In the genomic region with DNA sequence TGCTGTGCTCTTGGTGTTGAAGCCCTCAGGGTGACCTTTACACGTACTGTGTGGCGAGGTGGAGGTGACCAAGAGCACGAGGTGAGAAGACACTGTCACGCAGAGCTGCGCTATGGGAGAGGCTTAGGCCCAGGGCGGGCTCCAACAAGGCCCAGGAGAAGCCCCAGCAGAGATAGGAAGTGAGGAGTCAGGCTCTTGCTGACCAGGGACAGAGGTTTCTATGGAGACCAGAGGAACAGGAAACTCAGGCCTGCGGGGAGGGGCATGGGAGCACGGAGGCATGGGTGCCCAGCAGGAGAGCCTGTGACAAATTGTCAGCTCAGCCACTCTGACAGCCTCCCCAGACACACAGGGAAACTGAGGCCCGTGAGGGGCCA, we compare ENCODE assay signal across 8 cellular contexts. TPM values are rescaled to one million over a fixed set of nuclear protein-coding genes. Genes with fewer than 3 reads are reported as not detected.
DNase-seq lines count a peak whose midpoint lies in the region; ATAC-seq and TF ChIP-seq lines count a peak whose summit lies in the region.

No MANE protein-coding gene starts in this region.

- intact Hi-C loops in activated CD4-positive, alpha-beta T cell treated with anti-CD3 and anti-CD28 coated beads for 36 hours (cut with DNase I, micrococcal nuclease): loop anchor here in 1 of 2 experiments (10.0 kb wide), 1 partner anchor 58 kb away; no protein-coding TSS in a partner anchor
- intact Hi-C loops in posterior cingulate gyrus (cut with DNase I): no loop called here

- no peak for DNase-seq in activated CD4-positive, alpha-beta T cell treated with anti-CD3 and anti-CD28 coated beads for 36 hours
- DNase-seq in activated CD4-positive, alpha-beta T cell treated with anti-CD3 and anti-CD28 coated beads for 48 hours: no peak
- DNase-seq in WERI-Rb-1: peak; percentile 43
- peak; percentile 76 for DNase-seq in globus pallidus (ENCODE audit: low spot score)
- peak in 7 of 10 donors; percentile 50 to 93 (median 61) for DNase-seq in posterior cingulate gyrus
- no peak for DNase-seq in NCI-H2029 (lab: John Stamatoyannopoulos, UW)
- no peak for DNase-seq in activated CD4-positive, CD25-positive, alpha-beta regulatory T cell treated with anti-CD3 and anti-CD28 coated beads, Interleukin-2, amount 50 U/mL, for 72 hours
- no peak for DNase-seq in NCI-H524 (lab: John Stamatoyannopoulos, UW)

- H3K27me3 ChIP-seq in WERI-Rb-1 (ENCODE audit: insufficient read depth, low read depth, severe bottlenecking): no peaks in the 10 kb centered on the region

- H3K9me3 Mint-ChIP-seq in activated CD4-positive, alpha-beta T cell treated with anti-CD3 and anti-CD28 coated beads for 36 hours (ENCODE audit: low read depth): no peaks in the 10 kb centered on the region

- no peaks in the 10 kb centered on the region for H3K27me3 Mint-ChIP-seq in activated CD4-positive, alpha-beta T cell treated with anti-CD3 and anti-CD28 coated beads for 36 hours

- H3K27ac ChIP-seq in WERI-Rb-1: peak overlapping the region; percentile 86

- H3K9me3 ChIP-seq in WERI-Rb-1 (ENCODE audit: severe bottlenecking): no peaks in the 10 kb centered on the region

- H3K4me3 Mint-ChIP-seq in activated CD4-positive, alpha-beta T cell treated with anti-CD3 and anti-CD28 coated beads for 36 hours: no peak overlapping the region

- peak overlapping the region; percentile 11; the same call in 1 of the 2 replicates for H3K4me3 ChIP-seq in WERI-Rb-1 (ENCODE audit: low read depth, low read length)

- TF ChIP-seq CTCF in WERI-Rb-1 (IDR thresholded peaks at IDR 0.05; ENCODE audit: low read depth, low read length): no peak

- H3K36me3 Mint-ChIP-seq in activated CD4-positive, alpha-beta T cell treated with anti-CD3 and anti-CD28 coated beads for 36 hours (ENCODE audit: low read depth): peaks cover 2% of the 10 kb centered on the region

- peak overlapping the region; percentile 70 for H3K27ac Mint-ChIP-seq in activated CD4-positive, alpha-beta T cell treated with anti-CD3 and anti-CD28 coated beads for 36 hours

- CTCF ChIA-PET in activated CD4-positive, alpha-beta T cell treated with anti-CD3 and anti-CD28 coated beads for 36 hours (lab: Charles Lee): interaction anchor here (0.6 to 7.3 kb wide), 4 partner anchors 11 to 1787 kb away, joined by 3 to 141 read pairs (median 4); a partner anchor contains a TSS

- POLR2A ChIA-PET in activated CD4-positive, alpha-beta T cell treated with anti-CD3 and anti-CD28 coated beads for 36 hours (lab: Charles Lee): no interaction called here

- peaks cover 8% of the 10 kb centered on the region for H3K36me3 ChIP-seq in WERI-Rb-1

- ATAC-seq in activated CD4-positive, alpha-beta T cell treated with anti-CD3 and anti-CD28 coated beads for 36 hours: no peak

- H3K4me1 Mint-ChIP-seq in activated CD4-positive, alpha-beta T cell treated with anti-CD3 and anti-CD28 coated beads for 36 hours: peaks cover 57% of the 10 kb centered on the region

RNA-seq across cellular contexts. Expression of a gene that starts 15.8 kb away (rescaled TPM):
- total RNA-seq in activated CD4-positive, alpha-beta T cell treated with anti-CD3 and anti-CD28 coated beads for 36 hours: 100 to 1,000 TPM in 1 of 2 experiments, 10 to 100 TPM in 1; 87.6 to 101 TPM

RNA-seq across cellular contexts. Expression of a gene that starts 18.4 kb away (rescaled TPM):
- total RNA-seq in activated CD4-positive, alpha-beta T cell treated with anti-CD3 and anti-CD28 coated beads for 36 hours: 1 to 10 TPM; 3.0 to 6.7 TPM

RNA-seq across cellular contexts. Expression of a gene that starts 28.6 kb away (rescaled TPM):
- total RNA-seq in activated CD4-positive, alpha-beta T cell treated with anti-CD3 and anti-CD28 coated beads for 36 hours: under 1 TPM in 1 of 2 experiments, not detected in 1; 0.19 TPM

Comparison
In these comparisons a context has a peak if more than half of its experiments do, and no peak if none do; other contexts are left out.
1. DNase-seq: peak in WERI-Rb-1 (single experiment), globus pallidus (single experiment) and posterior cingulate gyrus (7 of 10); none in activated CD4-positive, alpha-beta T cell treated with anti-CD3 and anti-CD28 coated beads for 36 hours (single experiment), activated CD4-positive, alpha-beta T cell treated with anti-CD3 and anti-CD28 coated beads for 48 hours (single experiment), NCI-H2029 (single experiment), activated CD4-positive, CD25-positive, alpha-beta regulatory T cell treated with anti-CD3 and anti-CD28 coated beads, Interleukin-2, amount 50 U/mL, for 72 hours (single experiment) and NCI-H524 (0 of 2).